ENCODE assay signal across 1 cellular context in genomic region chr20:10185741-10186558, GRCh38.
TF ChIP-seq lines count a peak whose summit lies in the region.

No MANE protein-coding gene starts in this region.

TF ChIP-seq in HepG2, 621 proteins besides CTCF, POLR2A, EP300 and RAD21 (continued from another document and continues in another):
- TF ChIP-seq ZHX2 (IDR thresholded peaks at IDR 0.05; ENCODE audit: low read depth) (no peak), ZHX2 (CRISPR knock-in tag; IDR thresholded peaks at IDR 0.05; ENCODE audit: borderline replicate concordance) (no peak), CHD2 (IDR thresholded peaks at IDR 0.05; ENCODE audit: low read depth, low read length) (no peak), SP140L (CRISPR knock-in tag; IDR thresholded peaks at IDR 0.05; ENCODE audit: borderline replicate concordance) (no peak), GMEB2 (CRISPR knock-in tag; IDR thresholded peaks at IDR 0.05; ENCODE audit: low read depth) (no peak), POLR2AphosphoS5 (IDR thresholded peaks at IDR 0.05; ENCODE audit: low read depth, low read length) (no peak), ZNF768 (CRISPR knock-in tag; IDR thresholded peaks at IDR 0.05) (no peak), PREB (CRISPR knock-in tag; IDR thresholded peaks at IDR 0.05) (no peak), JARID2 (CRISPR knock-in tag; IDR thresholded peaks at IDR 0.05; ENCODE audit: insufficient replicate concordance) (no peak), ZBTB25 (CRISPR knock-in tag; IDR thresholded peaks at IDR 0.05) (no peak), ZNF83 (CRISPR knock-in tag; IDR thresholded peaks at IDR 0.05; ENCODE audit: borderline replicate concordance) (no peak), SMAD1 (CRISPR knock-in tag; IDR thresholded peaks at IDR 0.05; ENCODE audit: borderline replicate concordance, low read depth) (no peak), E2F5 (CRISPR knock-in tag; conservative IDR thresholded peaks at IDR 0.05) (no peak), HNF1A (IDR thresholded peaks at IDR 0.05; ENCODE audit: low read depth) (no peak), HNF1A (CRISPR knock-in tag; IDR thresholded peaks at IDR 0.05; ENCODE audit: borderline replicate concordance) (no peak), SNAPC5 (CRISPR knock-in tag; IDR thresholded peaks at IDR 0.05; ENCODE audit: borderline replicate concordance) (no peak), HHEX (CRISPR knock-in tag; IDR thresholded peaks at IDR 0.05) (peak; percentile 81), TEAD3 (CRISPR knock-in tag; optimal IDR thresholded peaks at IDR 0.05; ENCODE audit: borderline replicate concordance) (peak; percentile 18), SNAI1 (CRISPR knock-in tag; IDR thresholded peaks at IDR 0.05; ENCODE audit: borderline replicate concordance) (no peak), NBN (conservative IDR thresholded peaks at IDR 0.05) (no peak), CREBL2 (CRISPR knock-in tag; IDR thresholded peaks at IDR 0.05; ENCODE audit: borderline replicate concordance) (no peak), SOX5 (CRISPR knock-in tag; IDR thresholded peaks at IDR 0.05; ENCODE audit: borderline replicate concordance) (no peak), ARID5B (CRISPR knock-in tag; IDR thresholded peaks at IDR 0.05) (peak; percentile 76), AKAP8 (CRISPR knock-in tag; IDR thresholded peaks at IDR 0.05) (no peak), CENPX (CRISPR knock-in tag; IDR thresholded peaks at IDR 0.05) (no peak), NFKB2 (CRISPR knock-in tag; IDR thresholded peaks at IDR 0.05; ENCODE audit: borderline replicate concordance) (no peak), TFDP1 (CRISPR knock-in tag; IDR thresholded peaks at IDR 0.05; ENCODE audit: borderline replicate concordance) (no peak), THAP7 (CRISPR knock-in tag; IDR thresholded peaks at IDR 0.05) (no peak), ZNF841 (CRISPR knock-in tag; IDR thresholded peaks at IDR 0.05; ENCODE audit: borderline replicate concordance) (no peak), HDAC2 (CRISPR knock-in tag; IDR thresholded peaks at IDR 0.05) (peak; percentile 24; the same call in 1 of the 2 replicates), NR3C1 (CRISPR knock-in tag; IDR thresholded peaks at IDR 0.05) (no peak), SP1 (IDR thresholded peaks at IDR 0.05) (no peak), SP1 (CRISPR knock-in tag; IDR thresholded peaks at IDR 0.05) (no peak), SMAD3 (CRISPR knock-in tag; IDR thresholded peaks at IDR 0.05) (no peak)
